23 cellular contexts compared by ENCODE assay signal in the genomic region with DNA sequence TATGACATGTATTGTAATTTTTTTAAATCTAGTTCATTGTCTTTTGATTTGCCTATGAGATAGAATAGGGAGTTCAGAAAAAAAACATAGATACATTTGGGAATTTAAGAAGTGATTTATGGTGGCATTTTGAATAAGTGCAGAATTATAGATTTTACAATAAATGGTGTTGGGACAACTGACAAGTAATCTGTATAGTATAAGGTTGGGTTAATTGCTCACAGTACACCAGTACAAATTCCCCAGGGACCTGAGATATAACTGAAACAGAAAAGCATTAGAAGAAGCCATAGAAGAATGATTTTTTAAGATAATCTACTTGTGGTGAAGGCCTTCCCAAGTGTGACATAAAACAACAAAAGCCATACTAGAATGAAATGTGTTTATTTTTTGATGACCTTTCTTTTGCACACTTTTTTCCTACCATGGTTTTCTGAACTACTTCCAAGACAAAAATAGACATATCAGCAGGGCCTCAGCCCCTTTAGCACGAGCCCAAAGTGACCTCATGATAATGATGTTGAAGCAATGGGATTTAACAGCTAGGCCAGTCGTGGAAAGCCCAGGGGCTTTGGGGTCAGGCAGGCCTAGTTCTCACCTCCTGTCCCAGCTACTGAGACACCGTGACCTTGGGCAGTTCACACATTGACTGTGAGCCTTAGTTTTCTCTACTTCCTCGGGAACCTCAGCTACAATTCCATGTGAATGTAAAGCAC.
"Had no signal": no experiment of that assay in that cellular context is flagged by ENCODE, and none has a peak within 500 bp of the region (broad histone marks: within the 10 kb centered on the region; RNA-seq: fewer than 3 reads in every experiment).

No MANE protein-coding gene starts in this region.

- H3K4me1 ChIP-seq: testis, upper lobe of left lung had no signal

- DNase-seq: activated CD4-positive, alpha-beta memory T cell treated with anti-CD3 and anti-CD28 coated beads, Interleukin-2, amount 10 ng/mL, durations not matched to agents 7 days and 5 days; activated CD4-positive, alpha-beta T cell treated with anti-CD3 and anti-CD28 coated beads for 48 hours; activated CD8-positive, alpha-beta memory T cell treated with anti-CD3 and anti-CD28 coated beads, Interleukin-2, amount 10 ng/mL, durations not matched to agents 7 days and 5 days; activated effector memory CD4-positive, alpha-beta T cell treated with anti-CD3 and anti-CD28 coated beads, Interleukin-2, amount 50 U/mL, for 16 hours; activated naive CD4-positive, alpha-beta T cell treated with anti-CD3 and anti-CD28 coated beads, Interleukin-2, amount 10 ng/mL, durations not matched to agents 7 days and 5 days; activated T-cell treated with anti-CD3 and anti-CD28 coated beads for 4 hours; amygdala; cerebellar nuclear complex; cortex of kidney; foreskin melanocyte; glutamatergic neuron; islet precursor cell; left cardiac atrium; midbrain; right lobe of liver; stimulated activated CD4-positive, alpha-beta T cell treated with anti-CD3 and anti-CD28 coated beads, Interleukin-2, amount 100 ng/mL, for 48 hours; stimulated activated CD8-positive, alpha-beta memory T cell treated with anti-CD3 and anti-CD28 coated beads, Interleukin-4, amount 100 ng/mL, for 48 hours; stimulated activated naive B cell treated with anti-CD40 and anti-IgM and Interleukin-4, amounts not matched to agents 10 μg/mL and 1 μg/mL and 100 μg/mL, for 72 hours; SW 1271; testis; upper lobe of left lung had no signal

- ATAC-seq: activated CD8-positive, alpha-beta memory T cell treated with anti-CD3 and anti-CD28 coated beads, Interleukin-2, amount 10 ng/mL, durations not matched to agents 7 days and 5 days; left cardiac atrium; natural killer cell treated with Interleukin-12 subunit alpha and Interleukin-12 subunit beta and Interleukin-15 and Interleukin-18, amount 100 ng/mL, for 72 hours; right lobe of liver; stimulated activated naive B cell treated with anti-CD40 and anti-IgM and Interleukin-4, amounts not matched to agents 10 μg/mL and 1 μg/mL and 100 μg/mL, for 72 hours had no signal

- H3K4me3 Mint-ChIP-seq: activated CD4-positive, alpha-beta memory T cell treated with anti-CD3 and anti-CD28 coated beads, Interleukin-2, amount 10 ng/mL, durations not matched to agents 7 days and 5 days; activated CD8-positive, alpha-beta memory T cell treated with anti-CD3 and anti-CD28 coated beads, Interleukin-2, amount 10 ng/mL, durations not matched to agents 7 days and 5 days; activated naive CD4-positive, alpha-beta T cell treated with anti-CD3 and anti-CD28 coated beads, Interleukin-2, amount 10 ng/mL, durations not matched to agents 7 days and 5 days; natural killer cell treated with Interleukin-12 subunit alpha and Interleukin-12 subunit beta and Interleukin-15 and Interleukin-18, amount 100 ng/mL, for 72 hours; stimulated activated naive B cell treated with anti-CD40 and anti-IgM and Interleukin-4, amounts not matched to agents 10 μg/mL and 1 μg/mL and 100 μg/mL, for 72 hours had no signal

- H3K36me3 ChIP-seq: right lobe of liver, upper lobe of left lung had no signal

- H3K27ac ChIP-seq: epithelial cell of prostate, right lobe of liver, testis, upper lobe of left lung had no signal

- H3K27ac Mint-ChIP-seq: activated CD4-positive, alpha-beta memory T cell treated with anti-CD3 and anti-CD28 coated beads, Interleukin-2, amount 10 ng/mL, durations not matched to agents 7 days and 5 days; activated CD8-positive, alpha-beta memory T cell treated with anti-CD3 and anti-CD28 coated beads, Interleukin-2, amount 10 ng/mL, durations not matched to agents 7 days and 5 days; activated naive CD4-positive, alpha-beta T cell treated with anti-CD3 and anti-CD28 coated beads, Interleukin-2, amount 10 ng/mL, durations not matched to agents 7 days and 5 days; natural killer cell treated with Interleukin-12 subunit alpha and Interleukin-12 subunit beta and Interleukin-15 and Interleukin-18, amount 100 ng/mL, for 72 hours; stimulated activated naive B cell treated with anti-CD40 and anti-IgM and Interleukin-4, amounts not matched to agents 10 μg/mL and 1 μg/mL and 100 μg/mL, for 72 hours had no signal

- H3K4me1 Mint-ChIP-seq: activated CD4-positive, alpha-beta memory T cell treated with anti-CD3 and anti-CD28 coated beads, Interleukin-2, amount 10 ng/mL, durations not matched to agents 7 days and 5 days; activated CD8-positive, alpha-beta memory T cell treated with anti-CD3 and anti-CD28 coated beads, Interleukin-2, amount 10 ng/mL, durations not matched to agents 7 days and 5 days; activated naive CD4-positive, alpha-beta T cell treated with anti-CD3 and anti-CD28 coated beads, Interleukin-2, amount 10 ng/mL, durations not matched to agents 7 days and 5 days; stimulated activated naive B cell treated with anti-CD40 and anti-IgM and Interleukin-4, amounts not matched to agents 10 μg/mL and 1 μg/mL and 100 μg/mL, for 72 hours had no signal

- H3K36me3 Mint-ChIP-seq: activated CD8-positive, alpha-beta memory T cell treated with anti-CD3 and anti-CD28 coated beads, Interleukin-2, amount 10 ng/mL, durations not matched to agents 7 days and 5 days; activated naive CD4-positive, alpha-beta T cell treated with anti-CD3 and anti-CD28 coated beads, Interleukin-2, amount 10 ng/mL, durations not matched to agents 7 days and 5 days; natural killer cell treated with Interleukin-12 subunit alpha and Interleukin-12 subunit beta and Interleukin-15 and Interleukin-18, amount 100 ng/mL, for 72 hours; stimulated activated naive B cell treated with anti-CD40 and anti-IgM and Interleukin-4, amounts not matched to agents 10 μg/mL and 1 μg/mL and 100 μg/mL, for 72 hours had no signal

- H3K9me3 ChIP-seq: right lobe of liver, testis, upper lobe of left lung had no signal

- H3K4me3 ChIP-seq: right lobe of liver, testis, upper lobe of left lung had no signal

- H3K27me3 Mint-ChIP-seq: activated CD4-positive, alpha-beta memory T cell treated with anti-CD3 and anti-CD28 coated beads, Interleukin-2, amount 10 ng/mL, durations not matched to agents 7 days and 5 days; activated CD8-positive, alpha-beta memory T cell treated with anti-CD3 and anti-CD28 coated beads, Interleukin-2, amount 10 ng/mL, durations not matched to agents 7 days and 5 days; activated naive CD4-positive, alpha-beta T cell treated with anti-CD3 and anti-CD28 coated beads, Interleukin-2, amount 10 ng/mL, durations not matched to agents 7 days and 5 days; stimulated activated naive B cell treated with anti-CD40 and anti-IgM and Interleukin-4, amounts not matched to agents 10 μg/mL and 1 μg/mL and 100 μg/mL, for 72 hours had no signal

- H3K9me3 Mint-ChIP-seq: activated CD4-positive, alpha-beta memory T cell treated with anti-CD3 and anti-CD28 coated beads, Interleukin-2, amount 10 ng/mL, durations not matched to agents 7 days and 5 days; natural killer cell treated with Interleukin-12 subunit alpha and Interleukin-12 subunit beta and Interleukin-15 and Interleukin-18, amount 100 ng/mL, for 72 hours; stimulated activated naive B cell treated with anti-CD40 and anti-IgM and Interleukin-4, amounts not matched to agents 10 μg/mL and 1 μg/mL and 100 μg/mL, for 72 hours had no signal

- H3K27me3 ChIP-seq: right lobe of liver, testis, upper lobe of left lung had no signal
